Comparison of ENCODE assay signal across 9 cellular contexts in the genomic region with DNA sequence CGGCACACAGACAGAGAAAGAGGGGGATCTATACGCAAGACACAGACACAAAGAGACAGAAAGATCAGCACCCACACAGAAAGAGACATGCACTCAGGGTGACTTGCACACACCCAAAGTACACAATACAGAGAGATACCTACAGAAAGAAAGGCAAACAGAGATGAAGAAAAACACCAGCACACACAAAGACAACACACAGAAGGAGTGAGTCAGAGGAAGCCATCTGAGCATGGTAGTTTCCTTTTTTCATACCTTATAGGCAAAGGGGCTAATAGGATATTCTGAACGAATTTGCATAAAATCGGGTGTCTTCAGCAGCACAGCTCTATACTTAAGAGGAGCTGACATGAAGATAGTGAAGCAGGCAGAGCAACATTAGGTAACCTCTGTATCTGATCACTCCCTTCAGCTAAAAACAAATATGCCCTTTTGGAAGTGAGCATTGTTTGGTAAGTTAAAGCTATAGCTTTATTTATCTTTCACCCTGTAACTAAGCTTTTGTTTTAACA.
A peak's percentile ranks its signal among the peaks of the same experiment; 100 is the strongest.
DNase-seq lines count a peak whose midpoint lies in the region; ATAC-seq and TF ChIP-seq lines count a peak whose summit lies in the region.
"Had no signal": no experiment of that assay in that cellular context is flagged by ENCODE, and none has a peak within 500 bp of the region (broad histone marks: within the 10 kb centered on the region; RNA-seq: fewer than 3 reads in every experiment).

No MANE protein-coding gene starts in this region.

- H3K36me3 Mint-ChIP-seq in activated naive CD4-positive, alpha-beta T cell treated with anti-CD3 and anti-CD28 coated beads, Interleukin-2, amount 50 U/mL, for 24 hours = peaks cover 20% of the 10 kb centered on the region
- peaks cover 9% of the 10 kb centered on the region for H3K36me3 Mint-ChIP-seq in stimulated activated effector memory CD8-positive, alpha-beta T cell treated with anti-CD3 and anti-CD28 coated beads, Interleukin-12 subunit alpha, Interleukin-12 subunit beta, amount 100 ng/mL, for 72 hours

- H3K27ac Mint-ChIP-seq in activated naive CD4-positive, alpha-beta T cell treated with anti-CD3 and anti-CD28 coated beads, Interleukin-2, amount 50 U/mL, for 24 hours = no peak overlapping the region
- no peak overlapping the region for H3K27ac Mint-ChIP-seq in stimulated activated effector memory CD8-positive, alpha-beta T cell treated with anti-CD3 and anti-CD28 coated beads, Interleukin-12 subunit alpha, Interleukin-12 subunit beta, amount 100 ng/mL, for 72 hours

- H3K27me3 Mint-ChIP-seq in activated naive CD4-positive, alpha-beta T cell treated with anti-CD3 and anti-CD28 coated beads, Interleukin-2, amount 50 U/mL, for 24 hours = no peaks in the 10 kb centered on the region

- H3K4me3 ChIP-seq in choroid plexus epithelial cell (ENCODE audit: low read depth, low read length) (no peak overlapping the region), transverse colon (peak overlapping the region in 1 of 4 donors; percentile 16)
- H3K4me3 ChIP-seq: SK-N-MC had no signal

- peak overlapping the region; percentile 23 for H3K4me3 Mint-ChIP-seq in activated naive CD4-positive, alpha-beta T cell treated with anti-CD3 and anti-CD28 coated beads, Interleukin-2, amount 50 U/mL, for 24 hours
- H3K4me3 Mint-ChIP-seq in stimulated activated effector memory CD8-positive, alpha-beta T cell treated with anti-CD3 and anti-CD28 coated beads, Interleukin-12 subunit alpha, Interleukin-12 subunit beta, amount 100 ng/mL, for 72 hours = no peak overlapping the region

- no peak for ATAC-seq in stimulated activated effector memory CD8-positive, alpha-beta T cell treated with anti-CD3 and anti-CD28 coated beads, Interleukin-12 subunit alpha, Interleukin-12 subunit beta, amount 100 ng/mL, for 72 hours
- ATAC-seq in HG03457 (IDR thresholded peaks at IDR 0.05; ENCODE audit: unreplicated experiment) = no peak

- H3K4me1 ChIP-seq in transverse colon = peaks cover 0 to 16% (median 2%) of the 10 kb centered on the region in 4 donors

- intact Hi-C loops in transverse colon (cut with DNase I; ENCODE audit: low total_unique reads) = no loop called here

- 44 to 56% methylated on average over 4 of the region's 4 CpGs for WGBS in transverse colon (ENCODE audit: low coverage in 1 of 2), 2 donors

- H3K9me3 Mint-ChIP-seq in activated naive CD4-positive, alpha-beta T cell treated with anti-CD3 and anti-CD28 coated beads, Interleukin-2, amount 50 U/mL, for 24 hours = no peaks in the 10 kb centered on the region
- H3K9me3 Mint-ChIP-seq in stimulated activated effector memory CD8-positive, alpha-beta T cell treated with anti-CD3 and anti-CD28 coated beads, Interleukin-12 subunit alpha, Interleukin-12 subunit beta, amount 100 ng/mL, for 72 hours = no peaks in the 10 kb centered on the region

- TF ChIP-seq CTCF in choroid plexus epithelial cell (conservative IDR thresholded peaks at IDR 0.05; ENCODE audit: low read depth, low read length) (no peak), transverse colon (IDR thresholded peaks at IDR 0.05) (no peak)

- H3K27me3 ChIP-seq in transverse colon = no peaks in the 10 kb centered on the region

- TF ChIP-seq EP300 in transverse colon (IDR thresholded peaks at IDR 0.05; ENCODE audit: low read depth) = no peak

- DNase-seq in activated naive CD4-positive, alpha-beta T cell (lab: John Stamatoyannopoulos, UW) = no peak
- DNase-seq in HT-29 (ENCODE audit: low spot score) (peak; percentile 37), choroid plexus epithelial cell (ENCODE audit: low read depth) (peak; percentile 58), transverse colon (no peak), DMS153 (lab: John Stamatoyannopoulos, UW) (no peak)
- no peak for DNase-seq in stimulated activated effector memory CD8-positive, alpha-beta T cell treated with anti-CD3 and anti-CD28 coated beads, Interleukin-12 subunit alpha, Interleukin-12 subunit beta, amount 100 ng/mL, for 72 hours (ENCODE audit: low spot score in 2 of 2)

- H3K36me3 ChIP-seq in transverse colon = peaks cover 0 to 5% (median 2%) of the 10 kb centered on the region in 4 donors

- no peak for TF ChIP-seq POLR2A in transverse colon (IDR thresholded peaks at IDR 0.05)

- in situ Hi-C loops in transverse colon (cut with MboI; ENCODE audit: low pct_ligation_motif_present in 1 of 4, low pct_unique_long_range_greater_than_20kb in 1 of 4, low sequenced_read_pairs in 3 of 4) = no loop called here

- H3K27ac ChIP-seq in transverse colon = peak overlapping the region in 3 of 4 donors; percentile 5 to 67 (median 60)
- H3K27ac ChIP-seq: SK-N-MC had no signal

- no peaks in the 10 kb centered on the region for H3K9me3 ChIP-seq in transverse colon

- H3K4me1 Mint-ChIP-seq in activated naive CD4-positive, alpha-beta T cell treated with anti-CD3 and anti-CD28 coated beads, Interleukin-2, amount 50 U/mL, for 24 hours = peaks cover 12% of the 10 kb centered on the region
- H3K4me1 Mint-ChIP-seq in stimulated activated effector memory CD8-positive, alpha-beta T cell treated with anti-CD3 and anti-CD28 coated beads, Interleukin-12 subunit alpha, Interleukin-12 subunit beta, amount 100 ng/mL, for 72 hours = peaks cover 6% of the 10 kb centered on the region

Comparison
In these comparisons a context has a peak if more than half of its experiments do, and no peak if none do; other contexts are left out.
1. DNase-seq: peak in HT-29 (single experiment) and choroid plexus epithelial cell (single experiment); none in activated naive CD4-positive, alpha-beta T cell (0 of 4), transverse colon (single experiment), stimulated activated effector memory CD8-positive, alpha-beta T cell treated with anti-CD3 and anti-CD28 coated beads, Interleukin-12 subunit alpha, Interleukin-12 subunit beta, amount 100 ng/mL, for 72 hours (0 of 2) and DMS153 (single experiment).